21 cellular contexts compared by ENCODE assay signal in genomic region chr10:131049051-131049450, GRCh38.
DNase-seq lines count a peak whose midpoint lies in the region; ATAC-seq, FAIRE-seq and TF ChIP-seq lines count a peak whose summit lies in the region.
"Had no signal": no experiment of that assay in that cellular context is flagged by ENCODE, and none has a peak within 500 bp of the region (broad histone marks: within the 10 kb centered on the region; RNA-seq: fewer than 3 reads in every experiment).

No MANE protein-coding gene starts in this region.

- no peak overlapping the region for H3K4ac ChIP-seq in H1 (replicated peaks; ENCODE audit: insufficient read length, low read depth, low read length)

- peak overlapping the region; percentile 76 for H3K18ac ChIP-seq in H1 (ENCODE audit: extremely low read depth, low read length)

- H3K79me1 ChIP-seq in H1 (ENCODE audit: low read depth, low read length) = no peaks in the 10 kb centered on the region

- peak overlapping the region; percentile 97; the same call in 1 of the 2 replicates for H2BK5ac ChIP-seq in H1 (ENCODE audit: low read depth, low read length)

- POLR2A ChIA-PET in H1 (lab: Charles Lee; ENCODE audit: partially characterized antibody) = interaction anchor here (0.6 to 1.4 kb wide), 7 partner anchors 9 to 67 kb away, joined by 3 to 4 read pairs (median 3); no protein-coding TSS in a partner anchor

- H3K27ac ChIP-seq in H1 (ENCODE audit: low read depth, low read length) (peak overlapping the region; percentile 48; the same call in 1 of the 2 replicates), thyroid gland (no peak overlapping the region)
- H3K27ac ChIP-seq: C4-2B, epithelial cell of prostate, gastroesophageal sphincter had no signal

- no peak overlapping the region for H2BK15ac ChIP-seq in H1 (ENCODE audit: low read length)

- no peak overlapping the region for H3K4me3 Mint-ChIP-seq in activated naive CD4-positive, alpha-beta T cell treated with anti-CD3 and anti-CD28 coated beads, Interleukin-2, amount 10 ng/mL, durations not matched to agents 7 days and 5 days
- H3K4me3 Mint-ChIP-seq: nephron progenitor cell, type B pancreatic cell had no signal

- TF ChIP-seq POLR2A in H1 (IDR thresholded peaks at IDR 0.05; ENCODE audit: control extremely low read depth in 1 of 2, low read depth in 2 of 2, low read length in 2 of 2) (no peak), thyroid gland (IDR thresholded peaks at IDR 0.05) (no peak)

- FAIRE-seq in H1 (lab: Jason Lieb, UNC) = peak; percentile 48
- FAIRE-seq: keratinocyte had no signal

- no peak for ATAC-seq in HG03342 (IDR thresholded peaks at IDR 0.05; ENCODE audit: unreplicated experiment)
- ATAC-seq: gastroesophageal sphincter had no signal

- TF ChIP-seq RAD21 in H1 (IDR thresholded peaks at IDR 0.05 in 1 of 2, conservative IDR thresholded peaks at IDR 0.05 in 1 of 2; ENCODE audit: low read depth in 2 of 2, low read length in 2 of 2) = 0 out of 4 replicates have a peak, but pooled peaks of 1 of the 2 experiments have one; percentile 14

- H3K79me2 ChIP-seq in H1 (ENCODE audit: control insufficient read depth in 1 of 2, insufficient read depth in 2 of 2, low read length in 2 of 2) = no peaks in the 10 kb centered on the region

- H3K36me3 ChIP-seq in H1 (ENCODE audit: control insufficient read depth in 2 of 4, insufficient read depth in 4 of 4, low read length in 3 of 4) (0 out of 8 replicates have a peak, but pooled peaks cover 0 to 2% (median 0%) of the 10 kb centered on the region in 4 experiments), thyroid gland (no peaks in the 10 kb centered on the region)
- H3K36me3 ChIP-seq: gastroesophageal sphincter had no signal

- no peak overlapping the region for H3K14ac ChIP-seq in H1 (ENCODE audit: insufficient read length)

- peak overlapping the region; percentile 88; the same call in 1 of the 2 replicates for H2BK20ac ChIP-seq in H1 (ENCODE audit: low read length)

- H3K56ac ChIP-seq in H1 (replicated peaks; ENCODE audit: insufficient read length, low read depth, low read length) = peak overlapping the region; percentile 35

- no peaks in the 10 kb centered on the region for H3K36me3 Mint-ChIP-seq in activated naive CD4-positive, alpha-beta T cell treated with anti-CD3 and anti-CD28 coated beads, Interleukin-2, amount 10 ng/mL, durations not matched to agents 7 days and 5 days
- H3K36me3 Mint-ChIP-seq: type B pancreatic cell had no signal

- H3K4me1 ChIP-seq in H1 (replicated peaks in 1 of 4; ENCODE audit: control insufficient read depth in 3 of 4, insufficient read depth in 4 of 4, low read length in 3 of 4) = peaks cover 11 to 19% (median 15%) of the 10 kb centered on the region in 4 experiments
- peaks cover 5 to 10% of the 10 kb centered on the region in 2 donors for H3K4me1 ChIP-seq in thyroid gland
- H3K4me1 ChIP-seq: gastroesophageal sphincter had no signal

- H3K4me2 ChIP-seq in H1 (ENCODE audit: insufficient read depth in 1 of 2, low read depth in 2 of 2, low read length in 2 of 2) = peak overlapping the region; percentile 60 to 71

- peak; percentile 40 to 97 for TF ChIP-seq EP300 in H1 (IDR thresholded peaks at IDR 0.05; ENCODE audit: borderline replicate concordance in 1 of 2, low read depth in 2 of 2, low read length in 2 of 2)

- H3K4me3 ChIP-seq in H1 (ENCODE audit: extremely low read depth in 1 of 4, insufficient read depth in 2 of 4, low read depth in 3 of 4, low read length in 4 of 4) (peak overlapping the region in 3 of 4 experiments; percentile 13 to 42 (median 17); a peak in 2 of 8 replicates), thyroid gland (replicated peaks in 1 of 3) (no peak overlapping the region)
- H3K4me3 ChIP-seq: gastroesophageal sphincter had no signal

- CTCF ChIA-PET in H1 (lab: Charles Lee; ENCODE audit: partially characterized antibody) = interaction anchor here (0.7 to 0.8 kb wide), 2 partner anchors 22 to 35 kb away, joined by 3 to 4 read pairs; no protein-coding TSS in a partner anchor
- CTCF ChIA-PET in activated naive CD4-positive, alpha-beta T cell treated with anti-CD3 and anti-CD28 coated beads, Interleukin-2, amount 10 ng/mL, durations not matched to agents 7 days and 5 days (lab: Charles Lee) = no interaction called here

- H3K9me3 ChIP-seq in H1 (ENCODE audit: insufficient read depth in 2 of 2, low read depth in 1 of 2, low read length in 1 of 2) (peaks cover 28 to 32% of the 10 kb centered on the region in 2 experiments), thyroid gland (no peaks in the 10 kb centered on the region)

- no peak overlapping the region for H4K8ac ChIP-seq in H1 (ENCODE audit: extremely low read depth, insufficient read depth, low read length)

- no peak overlapping the region for H2AFZ ChIP-seq in H1 (ENCODE audit: low read length)

- peak overlapping the region; percentile 98 for H2BK120ac ChIP-seq in H1 (replicated peaks; ENCODE audit: low read depth, low read length)

- no peaks in the 10 kb centered on the region for H3K27me3 Mint-ChIP-seq in activated naive CD4-positive, alpha-beta T cell treated with anti-CD3 and anti-CD28 coated beads, Interleukin-2, amount 10 ng/mL, durations not matched to agents 7 days and 5 days

- H4K91ac ChIP-seq in H1 (replicated peaks; ENCODE audit: insufficient read length, low read length) = peak overlapping the region; percentile 89

- peak overlapping the region; percentile 54 for H4K5ac ChIP-seq in H1 (ENCODE audit: insufficient read length, low read depth, low read length)

- H3K27me3 ChIP-seq in H1 (replicated peaks in 1 of 4; ENCODE audit: control insufficient read depth in 3 of 4, extremely low read depth in 1 of 4, insufficient read depth in 3 of 4, low read length in 3 of 4) = no peaks in the 10 kb centered on the region; a peak in 1 of 7 replicates
- no peaks in the 10 kb centered on the region for H3K27me3 ChIP-seq in thyroid gland

- 8% methylated on average over 4 of the region's 4 CpGs; no CpG with 5 or more reads in 1 of the 2 experiments for WGBS in H1 (ENCODE audit: extremely low coverage in 1 of 2, insufficient coverage in 1 of 2, insufficient read length in 1 of 2, insufficient replicate concordance in 2 of 2, low coverage in 1 of 2, low lambda C conversion rate in 2 of 2, missing lambda C conversion rate in 1 of 2), 2 experiments
- 10% methylated on average over 4 of the region's 4 CpGs for WGBS in thyroid gland, 2 donors

- H3K23me2 ChIP-seq in H1 (ENCODE audit: low read depth, low read length) = peaks cover 3% of the 10 kb centered on the region; the same call in 1 of the 2 replicates

- H3K9me3 Mint-ChIP-seq in activated naive CD4-positive, alpha-beta T cell treated with anti-CD3 and anti-CD28 coated beads, Interleukin-2, amount 10 ng/mL, durations not matched to agents 7 days and 5 days = peaks cover 11% of the 10 kb centered on the region

- DNase-seq in DMS79 (lab: John Stamatoyannopoulos, UW) = peak; percentile 88
- DNase-seq in DMS79 treated with DMSO at 0.1 percent for 48 hours (lab: John Stamatoyannopoulos, UW) = no peak
- DNase-seq in NCI-H2107 treated with DMSO at 0.1 percent for 48 hours (lab: John Stamatoyannopoulos, UW; ENCODE audit: unreplicated experiment) = peak; percentile 40
- DNase-seq in H1 (ENCODE audit: low read depth in 1 of 2, low spot score in 2 of 2) = peak; percentile 86 to 89
- peak; percentile 73 to 74 for DNase-seq in thyroid gland
- DNase-seq in activated naive CD4-positive, alpha-beta T cell treated with anti-CD3 and anti-CD28 coated beads, Interleukin-2, amount 10 ng/mL, durations not matched to agents 7 days and 5 days = no peak
- DNase-seq in effector CD4-positive, alpha-beta T cell = no peak
- DNase-seq: 8988T; activated CD8-positive, alpha-beta memory T cell treated with anti-CD3 and anti-CD28 coated beads, Interleukin-2, amount 50 U/mL, for 4 hours; activated gamma-delta T cell treated with Interleukin-2 at 50 U/mL for 16 hours; aorta; NCI-H2081 treated with DMSO at 0.1 percent for 48 hours; nephron progenitor cell; stimulated activated CD4-positive, alpha-beta T cell treated with anti-CD3 and anti-CD28 coated beads, Interleukin-15, amount 100 ng/mL, for 24 hours; stimulated activated naive CD4-positive, alpha-beta T cell treated with Interleukin-2 at 50 U/mL for 16 hours had no signal

- H3K27ac Mint-ChIP-seq in activated naive CD4-positive, alpha-beta T cell treated with anti-CD3 and anti-CD28 coated beads, Interleukin-2, amount 10 ng/mL, durations not matched to agents 7 days and 5 days = no peak overlapping the region
- H3K27ac Mint-ChIP-seq: nephron progenitor cell, type B pancreatic cell had no signal

- intact Hi-C loops in thyroid gland (cut with DNase I) = no loop called here

- no peak overlapping the region for H2AK5ac ChIP-seq in H1 (ENCODE audit: low read depth, low read length)

- peak in 1 of 3 experiments; percentile 1; a peak in 1 of 4 replicates for TF ChIP-seq CTCF in H1 (IDR thresholded peaks at IDR 0.05; ENCODE audit: control extremely low read depth in 1 of 3, insufficient read depth in 1 of 3, low read depth in 1 of 3, low read length in 3 of 3)
- TF ChIP-seq CTCF in thyroid gland (IDR thresholded peaks at IDR 0.05) = no peak

- H3K23ac ChIP-seq in H1 (ENCODE audit: insufficient read length) = no peak overlapping the region

- no peaks in the 10 kb centered on the region for H3K4me1 Mint-ChIP-seq in activated naive CD4-positive, alpha-beta T cell treated with anti-CD3 and anti-CD28 coated beads, Interleukin-2, amount 10 ng/mL, durations not matched to agents 7 days and 5 days

- no peak overlapping the region for H3K9ac ChIP-seq in H1 (replicated peaks in 1 of 4; ENCODE audit: extremely low read depth in 1 of 4, low read depth in 3 of 4, low read length in 3 of 4)

- no peak overlapping the region for H2BK12ac ChIP-seq in H1 (ENCODE audit: low read depth, low read length)

- peaks cover 0 to 2% of the 10 kb centered on the region in 2 experiments for H4K20me1 ChIP-seq in H1 (replicated peaks in 1 of 2; ENCODE audit: control insufficient read depth in 1 of 2, insufficient read depth in 2 of 2, low read length in 2 of 2)

TF ChIP-seq in H1, 55 proteins besides CTCF, POLR2A, EP300 and RAD21 (continues in another document):
- no peak for TF ChIP-seq SUZ12 (IDR thresholded peaks at IDR 0.05; ENCODE audit: low read length)

Comparison
In these comparisons a context has a peak if more than half of its experiments do, and no peak if none do; other contexts are left out.
1. DNase-seq: peak in DMS79 (single experiment), NCI-H2107 treated with DMSO at 0.1 percent for 48 hours (single experiment), H1 (2 of 2) and thyroid gland (2 of 2); none in DMS79 treated with DMSO at 0.1 percent for 48 hours (single experiment), activated naive CD4-positive, alpha-beta T cell treated with anti-CD3 and anti-CD28 coated beads, Interleukin-2, amount 10 ng/mL, durations not matched to agents 7 days and 5 days (single experiment) and effector CD4-positive, alpha-beta T cell (single experiment).
2. H3K4me3 ChIP-seq: peak in H1 (3 of 4); none in thyroid gland (0 of 3).